Comparison of ENCODE assay signal across 27 cellular contexts in the genomic region with DNA sequence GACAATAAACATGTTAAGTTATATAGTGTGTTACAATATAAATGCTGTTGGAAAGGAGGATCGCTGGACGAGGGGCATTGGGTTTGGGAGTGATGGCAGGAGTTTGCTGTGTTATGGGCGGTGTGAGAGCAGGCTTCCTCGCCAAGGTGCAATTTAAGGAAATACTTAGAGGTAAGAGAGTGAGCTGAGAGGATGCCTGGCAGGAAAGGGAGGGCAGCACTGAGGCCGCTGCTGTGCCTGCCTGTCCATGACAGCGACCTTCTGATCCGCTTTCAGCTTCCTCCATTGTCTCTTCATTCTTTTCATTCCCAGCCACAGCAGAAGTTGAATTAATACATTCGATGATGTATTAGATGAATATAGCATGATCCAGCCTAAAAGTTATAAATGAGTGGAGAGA. TPM values are rescaled to one million over a fixed set of nuclear protein-coding genes. Genes with fewer than 3 reads are reported as not detected.
DNase-seq lines count a peak whose midpoint lies in the region; ATAC-seq, FAIRE-seq and TF ChIP-seq lines count a peak whose summit lies in the region.
"Had no signal": no experiment of that assay in that cellular context is flagged by ENCODE, and none has a peak within 500 bp of the region (broad histone marks: within the 10 kb centered on the region; RNA-seq: fewer than 3 reads in every experiment).

No MANE protein-coding gene starts in this region.

- H3K36me3 ChIP-seq in astrocyte (ENCODE audit: insufficient read depth, low read length) = peaks cover 6% of the 10 kb centered on the region

- H3K27me3 Mint-ChIP-seq in stimulated activated naive CD8-positive, alpha-beta T cell treated with anti-CD3 and anti-CD28 coated beads, Interleukin-15, amount 100 ng/mL, for 72 hours = no peaks in the 10 kb centered on the region
- H3K27me3 Mint-ChIP-seq in astrocyte (ENCODE audit: low read depth, unreplicated experiment) (no peaks in the 10 kb centered on the region), neural crest cell (ENCODE audit: low read depth) (no peaks in the 10 kb centered on the region)
- H3K27me3 Mint-ChIP-seq: CD4-positive, CD25-positive, alpha-beta regulatory T cell had no signal

- H4K20me1 ChIP-seq in astrocyte (ENCODE audit: insufficient read depth, low read length) = peaks cover 8% of the 10 kb centered on the region

- no peak for ATAC-seq in stimulated activated naive CD8-positive, alpha-beta T cell treated with anti-CD3 and anti-CD28 coated beads, Interleukin-15, amount 100 ng/mL, for 72 hours
- ATAC-seq in stimulated activated naive CD8-positive, alpha-beta T cell treated with anti-CD3 and anti-CD28 coated beads, Interleukin-15, Interleukin-2, amounts not matched to agents 100 U/mL and 50 U/mL, for 24 hours = no peak
- ATAC-seq in HG02885 (IDR thresholded peaks at IDR 0.05; ENCODE audit: poor library complexity, unreplicated experiment) (no peak), GM21526 (IDR thresholded peaks at IDR 0.05; ENCODE audit: low FRiP score, unreplicated experiment) (no peak), sciatic nerve (no peak), HG03469 (IDR thresholded peaks at IDR 0.05; ENCODE audit: unreplicated experiment) (no peak)
- ATAC-seq: GM23338, PC-3, Right ventricle myocardium inferior, SK-N-SH treated with all-trans-retinoic acid at 6 μM for 48 hours had no signal

- no peak for DNase-seq in stimulated activated naive CD8-positive, alpha-beta T cell treated with anti-CD3 and anti-CD28 coated beads, Interleukin-15, amount 100 ng/mL, for 72 hours
- DNase-seq in stimulated activated naive CD8-positive, alpha-beta T cell treated with anti-CD3 and anti-CD28 coated beads, Interleukin-15, Interleukin-2, amounts not matched to agents 100 U/mL and 50 U/mL, for 24 hours = no peak
- no peak for DNase-seq in astrocyte (ENCODE audit: low read depth)
- DNase-seq in neural crest cell (ENCODE audit: low read depth, low spot score) = no peak
- DNase-seq in sciatic nerve (ENCODE audit: low spot score) = no peak
- DNase-seq: CD4-positive, CD25-positive, alpha-beta regulatory T cell; COR-L47; DMS53; NCI-H1092 treated with DMSO at 0.1 percent for 48 hours; NCI-H1436; NCI-H187; NCI-H2171 treated with DMSO at 0.1 percent for 48 hours; NCI-H345; NCI-H748 treated with DMSO at 0.1 percent for 48 hours; PC-3; SJCRH30 had no signal

- peaks cover 2% of the 10 kb centered on the region for H3K79me2 ChIP-seq in astrocyte (ENCODE audit: insufficient read depth, low read length)

- no peaks in the 10 kb centered on the region for H3K4me1 ChIP-seq in astrocyte (ENCODE audit: insufficient read depth, low read length)
- H3K4me1 ChIP-seq: BLaER1, HAP-1, SJCRH30 had no signal

- H3K4me3 Mint-ChIP-seq in stimulated activated naive CD8-positive, alpha-beta T cell treated with anti-CD3 and anti-CD28 coated beads, Interleukin-15, amount 100 ng/mL, for 72 hours = no peak overlapping the region
- no peak overlapping the region for H3K4me3 Mint-ChIP-seq in astrocyte (ENCODE audit: unreplicated experiment)
- H3K4me3 Mint-ChIP-seq in neural crest cell = peak overlapping the region; percentile 1
- H3K4me3 Mint-ChIP-seq: CD4-positive, CD25-positive, alpha-beta regulatory T cell; GM23338 had no signal

- no peak overlapping the region for H3K4me2 ChIP-seq in astrocyte (ENCODE audit: low read length)
- H3K4me2 ChIP-seq: BLaER1, GM23338 had no signal

- no peaks in the 10 kb centered on the region for H3K9me3 ChIP-seq in astrocyte (ENCODE audit: insufficient read depth, low read depth, low read length)
- H3K9me3 ChIP-seq: BLaER1, HAP-1, SJCRH30 had no signal

- H2AFZ ChIP-seq in astrocyte (ENCODE audit: low read depth, low read length) = no peak overlapping the region
- H2AFZ ChIP-seq: GM23338 had no signal

- FAIRE-seq in astrocyte (lab: Jason Lieb, UNC) = no peak
- FAIRE-seq: A204.1, GM18507 had no signal

- no peaks in the 10 kb centered on the region for H3K4me1 Mint-ChIP-seq in stimulated activated naive CD8-positive, alpha-beta T cell treated with anti-CD3 and anti-CD28 coated beads, Interleukin-15, amount 100 ng/mL, for 72 hours
- H3K4me1 Mint-ChIP-seq in astrocyte (ENCODE audit: low read depth, unreplicated experiment) = no peaks in the 10 kb centered on the region
- peaks cover 5% of the 10 kb centered on the region for H3K4me1 Mint-ChIP-seq in neural crest cell

- H3K27me3 ChIP-seq in astrocyte (ENCODE audit: insufficient read depth, low read length) = no peaks in the 10 kb centered on the region
- H3K27me3 ChIP-seq: BLaER1, SJCRH30 had no signal

- no peak overlapping the region for H3K27ac ChIP-seq in astrocyte (ENCODE audit: low read depth, low read length)
- H3K27ac ChIP-seq: BLaER1, HL-60, SJCRH30 had no signal

- no peak overlapping the region for H3K9ac ChIP-seq in astrocyte (ENCODE audit: low read length)
- H3K9ac ChIP-seq: BLaER1 had no signal

- no peak for TF ChIP-seq CTCF in astrocyte (IDR thresholded peaks at IDR 0.05; ENCODE audit: insufficient read depth, low read depth, low read length)
- no peak for TF ChIP-seq CTCF in neural crest cell (conservative IDR thresholded peaks at IDR 0.05)

- intact Hi-C loops in sciatic nerve (cut with DNase I) = no loop called here

- peak overlapping the region; percentile 2 to 3 for H3K27ac Mint-ChIP-seq in stimulated activated naive CD8-positive, alpha-beta T cell treated with anti-CD3 and anti-CD28 coated beads, Interleukin-15, amount 100 ng/mL, for 72 hours
- H3K27ac Mint-ChIP-seq in astrocyte (ENCODE audit: unreplicated experiment) (peak overlapping the region; percentile 50), neural crest cell (ENCODE audit: unreplicated experiment) (peak overlapping the region; percentile 31)
- H3K27ac Mint-ChIP-seq: GM23338 had no signal

- H3K4me3 ChIP-seq in astrocyte (ENCODE audit: insufficient read depth, low read depth, low read length) = no peak overlapping the region
- H3K4me3 ChIP-seq: BLaER1, GM23338, HAP-1, SJCRH30 had no signal

- H3K9me3 Mint-ChIP-seq in stimulated activated naive CD8-positive, alpha-beta T cell treated with anti-CD3 and anti-CD28 coated beads, Interleukin-15, amount 100 ng/mL, for 72 hours = no peaks in the 10 kb centered on the region
- H3K9me3 Mint-ChIP-seq in astrocyte (ENCODE audit: unreplicated experiment) (no peaks in the 10 kb centered on the region), neural crest cell (no peaks in the 10 kb centered on the region)
- H3K9me3 Mint-ChIP-seq: CD4-positive, CD25-positive, alpha-beta regulatory T cell; GM23338 had no signal

- H3K36me3 Mint-ChIP-seq in astrocyte (ENCODE audit: low read depth, unreplicated experiment) = peaks cover 16% of the 10 kb centered on the region
- peaks cover 33% of the 10 kb centered on the region for H3K36me3 Mint-ChIP-seq in neural crest cell (ENCODE audit: low read depth)

RNA-seq across cellular contexts. Expression of gene TBC1D14, which starts 41.2 kb away (rescaled TPM):
- total RNA-seq in astrocyte (25.8 and 30.4 TPM in 2 replicates), neural crest cell (56.3 and 58.0 TPM in 2 replicates), sciatic nerve (68.2 TPM)
